1 cellular context compared by ENCODE assay signal in the genomic region with DNA sequence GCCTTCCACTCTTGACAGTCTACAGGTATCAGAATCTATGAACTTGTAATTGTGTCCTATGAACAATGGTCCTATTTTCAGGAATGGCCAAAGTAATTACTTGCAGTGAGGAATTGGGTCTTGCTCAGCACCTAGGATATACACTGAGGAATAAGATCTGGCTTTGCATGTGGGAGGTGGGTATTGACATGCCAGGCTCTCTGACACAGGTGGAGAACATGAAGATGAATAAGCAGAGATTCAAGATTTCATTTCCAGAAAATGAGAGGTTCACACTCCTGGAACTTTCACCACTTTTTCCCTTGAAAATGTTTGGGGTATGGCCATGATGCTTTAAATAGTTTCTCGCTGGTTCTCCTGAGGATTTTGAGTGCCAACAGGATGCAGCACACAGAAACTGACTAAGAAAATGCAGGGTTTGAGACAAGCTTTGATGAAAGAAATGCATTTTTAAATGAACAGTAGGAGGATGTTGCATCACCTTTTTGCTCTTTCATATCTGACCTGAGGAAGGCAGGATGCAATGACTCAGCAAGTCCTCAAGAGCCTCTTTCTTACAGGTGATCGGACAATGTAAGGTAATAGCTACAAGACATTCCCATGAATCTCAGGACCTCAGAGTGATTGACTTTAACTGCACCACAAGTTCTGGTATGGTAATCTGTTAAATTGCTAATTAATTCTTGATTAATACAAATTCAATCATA.
TF ChIP-seq lines count a peak whose summit lies in the region.

No MANE protein-coding gene starts in this region.

TF ChIP-seq in GM23338, 12 proteins besides CTCF, POLR2A, EP300 and RAD21 (continued from another document):
- TF ChIP-seq, protein P1, sequence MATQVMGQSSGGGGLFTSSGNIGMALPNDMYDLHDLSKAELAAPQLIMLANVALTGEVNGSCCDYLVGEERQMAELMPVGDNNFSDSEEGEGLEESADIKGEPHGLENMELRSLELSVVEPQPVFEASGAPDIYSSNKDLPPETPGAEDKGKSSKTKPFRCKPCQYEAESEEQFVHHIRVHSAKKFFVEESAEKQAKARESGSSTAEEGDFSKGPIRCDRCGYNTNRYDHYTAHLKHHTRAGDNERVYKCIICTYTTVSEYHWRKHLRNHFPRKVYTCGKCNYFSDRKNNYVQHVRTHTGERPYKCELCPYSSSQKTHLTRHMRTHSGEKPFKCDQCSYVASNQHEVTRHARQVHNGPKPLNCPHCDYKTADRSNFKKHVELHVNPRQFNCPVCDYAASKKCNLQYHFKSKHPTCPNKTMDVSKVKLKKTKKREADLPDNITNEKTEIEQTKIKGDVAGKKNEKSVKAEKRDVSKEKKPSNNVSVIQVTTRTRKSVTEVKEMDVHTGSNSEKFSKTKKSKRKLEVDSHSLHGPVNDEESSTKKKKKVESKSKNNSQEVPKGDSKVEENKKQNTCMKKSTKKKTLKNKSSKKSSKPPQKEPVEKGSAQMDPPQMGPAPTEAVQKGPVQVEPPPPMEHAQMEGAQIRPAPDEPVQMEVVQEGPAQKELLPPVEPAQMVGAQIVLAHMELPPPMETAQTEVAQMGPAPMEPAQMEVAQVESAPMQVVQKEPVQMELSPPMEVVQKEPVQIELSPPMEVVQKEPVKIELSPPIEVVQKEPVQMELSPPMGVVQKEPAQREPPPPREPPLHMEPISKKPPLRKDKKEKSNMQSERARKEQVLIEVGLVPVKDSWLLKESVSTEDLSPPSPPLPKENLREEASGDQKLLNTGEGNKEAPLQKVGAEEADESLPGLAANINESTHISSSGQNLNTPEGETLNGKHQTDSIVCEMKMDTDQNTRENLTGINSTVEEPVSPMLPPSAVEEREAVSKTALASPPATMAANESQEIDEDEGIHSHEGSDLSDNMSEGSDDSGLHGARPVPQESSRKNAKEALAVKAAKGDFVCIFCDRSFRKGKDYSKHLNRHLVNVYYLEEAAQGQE (IDR thresholded peaks at IDR 0.05; ENCODE audit: unreplicated experiment), result no peak
- TF ChIP-seq STAT1 (IDR thresholded peaks at IDR 0.05; ENCODE audit: unreplicated experiment) (no peak), ZNF331 (CRISPR knock-in tag; IDR thresholded peaks at IDR 0.05; ENCODE audit: low read depth) (no peak), EZH2 (IDR thresholded peaks at IDR 0.05; ENCODE audit: low read depth, unreplicated experiment) (no peak)
- TF ChIP-seq, protein P2, sequence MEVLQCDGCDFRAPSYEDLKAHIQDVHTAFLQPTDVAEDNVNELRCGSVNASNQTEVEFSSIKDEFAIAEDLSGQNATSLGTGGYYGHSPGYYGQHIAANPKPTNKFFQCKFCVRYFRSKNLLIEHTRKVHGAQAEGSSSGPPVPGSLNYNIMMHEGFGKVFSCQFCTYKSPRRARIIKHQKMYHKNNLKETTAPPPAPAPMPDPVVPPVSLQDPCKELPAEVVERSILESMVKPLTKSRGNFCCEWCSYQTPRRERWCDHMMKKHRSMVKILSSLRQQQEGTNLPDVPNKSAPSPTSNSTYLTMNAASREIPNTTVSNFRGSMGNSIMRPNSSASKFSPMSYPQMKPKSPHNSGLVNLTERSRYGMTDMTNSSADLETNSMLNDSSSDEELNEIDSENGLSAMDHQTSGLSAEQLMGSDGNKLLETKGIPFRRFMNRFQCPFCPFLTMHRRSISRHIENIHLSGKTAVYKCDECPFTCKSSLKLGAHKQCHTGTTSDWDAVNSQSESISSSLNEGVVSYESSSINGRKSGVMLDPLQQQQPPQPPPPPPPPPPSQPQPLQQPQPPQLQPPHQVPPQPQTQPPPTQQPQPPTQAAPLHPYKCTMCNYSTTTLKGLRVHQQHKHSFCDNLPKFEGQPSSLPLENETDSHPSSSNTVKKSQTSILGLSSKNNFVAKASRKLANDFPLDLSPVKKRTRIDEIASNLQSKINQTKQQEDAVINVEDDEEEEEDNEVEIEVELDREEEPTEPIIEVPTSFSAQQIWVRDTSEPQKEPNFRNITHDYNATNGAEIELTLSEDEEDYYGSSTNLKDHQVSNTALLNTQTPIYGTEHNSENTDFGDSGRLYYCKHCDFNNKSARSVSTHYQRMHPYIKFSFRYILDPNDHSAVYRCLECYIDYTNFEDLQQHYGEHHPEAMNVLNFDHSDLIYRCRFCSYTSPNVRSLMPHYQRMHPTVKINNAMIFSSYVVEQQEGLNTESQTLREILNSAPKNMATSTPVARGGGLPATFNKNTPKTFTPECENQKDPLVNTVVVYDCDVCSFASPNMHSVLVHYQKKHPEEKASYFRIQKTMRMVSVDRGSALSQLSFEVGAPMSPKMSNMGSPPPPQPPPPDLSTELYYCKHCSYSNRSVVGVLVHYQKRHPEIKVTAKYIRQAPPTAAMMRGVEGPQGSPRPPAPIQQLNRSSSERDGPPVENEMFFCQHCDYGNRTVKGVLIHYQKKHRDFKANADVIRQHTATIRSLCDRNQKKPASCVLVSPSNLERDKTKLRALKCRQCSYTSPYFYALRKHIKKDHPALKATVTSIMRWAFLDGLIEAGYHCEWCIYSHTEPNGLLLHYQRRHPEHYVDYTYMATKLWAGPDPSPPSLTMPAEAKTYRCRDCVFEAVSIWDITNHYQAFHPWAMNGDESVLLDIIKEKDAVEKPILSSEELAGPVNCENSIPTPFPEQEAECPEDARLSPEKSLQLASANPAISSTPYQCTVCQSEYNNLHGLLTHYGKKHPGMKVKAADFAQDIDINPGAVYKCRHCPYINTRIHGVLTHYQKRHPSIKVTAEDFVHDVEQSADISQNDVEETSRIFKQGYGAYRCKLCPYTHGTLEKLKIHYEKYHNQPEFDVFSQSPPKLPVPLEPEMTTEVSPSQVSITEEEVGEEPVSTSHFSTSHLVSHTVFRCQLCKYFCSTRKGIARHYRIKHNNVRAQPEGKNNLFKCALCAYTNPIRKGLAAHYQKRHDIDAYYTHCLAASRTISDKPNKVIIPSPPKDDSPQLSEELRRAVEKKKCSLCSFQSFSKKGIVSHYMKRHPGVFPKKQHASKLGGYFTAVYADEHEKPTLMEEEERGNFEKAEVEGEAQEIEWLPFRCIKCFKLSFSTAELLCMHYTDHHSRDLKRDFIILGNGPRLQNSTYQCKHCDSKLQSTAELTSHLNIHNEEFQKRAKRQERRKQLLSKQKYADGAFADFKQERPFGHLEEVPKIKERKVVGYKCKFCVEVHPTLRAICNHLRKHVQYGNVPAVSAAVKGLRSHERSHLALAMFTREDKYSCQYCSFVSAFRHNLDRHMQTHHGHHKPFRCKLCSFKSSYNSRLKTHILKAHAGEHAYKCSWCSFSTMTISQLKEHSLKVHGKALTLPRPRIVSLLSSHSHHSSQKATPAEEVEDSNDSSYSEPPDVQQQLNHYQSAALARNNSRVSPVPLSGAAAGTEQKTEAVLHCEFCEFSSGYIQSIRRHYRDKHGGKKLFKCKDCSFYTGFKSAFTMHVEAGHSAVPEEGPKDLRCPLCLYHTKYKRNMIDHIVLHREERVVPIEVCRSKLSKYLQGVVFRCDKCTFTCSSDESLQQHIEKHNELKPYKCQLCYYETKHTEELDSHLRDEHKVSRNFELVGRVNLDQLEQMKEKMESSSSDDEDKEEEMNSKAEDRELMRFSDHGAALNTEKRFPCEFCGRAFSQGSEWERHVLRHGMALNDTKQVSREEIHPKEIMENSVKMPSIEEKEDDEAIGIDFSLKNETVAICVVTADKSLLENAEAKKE (CRISPR knock-in tag; IDR thresholded peaks at IDR 0.05), result no peak
- TF ChIP-seq, protein P3, sequence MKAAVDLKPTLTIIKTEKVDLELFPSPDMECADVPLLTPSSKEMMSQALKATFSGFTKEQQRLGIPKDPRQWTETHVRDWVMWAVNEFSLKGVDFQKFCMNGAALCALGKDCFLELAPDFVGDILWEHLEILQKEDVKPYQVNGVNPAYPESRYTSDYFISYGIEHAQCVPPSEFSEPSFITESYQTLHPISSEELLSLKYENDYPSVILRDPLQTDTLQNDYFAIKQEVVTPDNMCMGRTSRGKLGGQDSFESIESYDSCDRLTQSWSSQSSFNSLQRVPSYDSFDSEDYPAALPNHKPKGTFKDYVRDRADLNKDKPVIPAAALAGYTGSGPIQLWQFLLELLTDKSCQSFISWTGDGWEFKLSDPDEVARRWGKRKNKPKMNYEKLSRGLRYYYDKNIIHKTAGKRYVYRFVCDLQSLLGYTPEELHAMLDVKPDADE (IDR thresholded peaks at IDR 0.05), result no peak
TF ChIP-seq in GM23338: peak in this region for 0.
